16 cellular contexts compared by ENCODE assay signal in the genomic region with DNA sequence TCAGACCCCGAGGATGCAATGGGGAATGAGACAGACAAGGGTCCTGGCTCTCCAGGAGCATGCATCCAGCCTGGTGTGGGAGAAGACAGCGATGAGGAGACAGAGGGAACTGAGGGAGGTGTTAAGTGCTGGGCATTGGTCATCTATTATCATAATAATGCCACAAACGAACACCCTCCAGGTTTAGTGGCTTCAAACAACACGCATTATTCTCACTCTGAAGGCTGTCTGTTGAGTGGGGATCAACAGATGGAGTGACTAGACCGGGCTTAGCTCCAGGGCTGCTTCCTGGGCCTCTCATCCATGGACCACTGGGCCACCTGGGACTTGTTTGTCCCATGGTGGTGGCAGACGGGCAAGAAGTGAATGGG. TPM values are rescaled to one million over a fixed set of nuclear protein-coding genes. Genes with fewer than 3 reads are reported as not detected.
A peak's percentile ranks its signal among the peaks of the same experiment; 100 is the strongest.
DNase-seq lines count a peak whose midpoint lies in the region; ATAC-seq and TF ChIP-seq lines count a peak whose summit lies in the region.
"Had no signal": no experiment of that assay in that cellular context is flagged by ENCODE, and none has a peak within 500 bp of the region (broad histone marks: within the 10 kb centered on the region; RNA-seq: fewer than 3 reads in every experiment).

No MANE protein-coding gene starts in this region.

- H3K18ac ChIP-seq in IMR-90 (ENCODE audit: low read depth, low read length): no peak overlapping the region

- no peak overlapping the region; a peak in 1 of 4 replicates for H4K8ac ChIP-seq in IMR-90 (ENCODE audit: low read depth in 2 of 2, low read length in 2 of 2)

- H3K23ac ChIP-seq in IMR-90 (ENCODE audit: low read depth, low read length): no peak overlapping the region

- H3K79me1 ChIP-seq in IMR-90 (ENCODE audit: low read depth in 1 of 2, low read length in 2 of 2): peaks cover 0 to 12% of the 10 kb centered on the region in 2 experiments; a peak in 1 of 4 replicates

- ATAC-seq in IMR-90 (ENCODE audit: low read depth): no peak
- ATAC-seq in stimulated activated memory B cell treated with anti-CD40 and anti-IgM and Interleukin-4, amounts not matched to agents 10 μg/mL and 1 μg/mL and 100 μg/mL, for 72 hours: no peak
- no peak for ATAC-seq in effector memory CD8-positive, alpha-beta T cell (replicated peaks)
- ATAC-seq: Right ventricle myocardium inferior had no signal

- H2AK9ac ChIP-seq in IMR-90 (replicated peaks; ENCODE audit: low read depth, low read length, poor library complexity): no peak overlapping the region

- H2BK15ac ChIP-seq in IMR-90 (ENCODE audit: low read depth, low read length): 0 out of 3 replicates have a peak overlapping the region, but pooled peaks have one; percentile 22

- H3K4me1 ChIP-seq in IMR-90 (ENCODE audit: control insufficient read depth, insufficient read depth, low read length): peaks cover 21% of the 10 kb centered on the region
- H3K4me1 ChIP-seq in endodermal cell (ENCODE audit: control insufficient read depth, insufficient read depth, low read length): no peaks in the 10 kb centered on the region
- H3K4me1 ChIP-seq in Caco-2: 0 out of 2 replicates have a peak, but pooled peaks cover 3% of the 10 kb centered on the region

- TF ChIP-seq RAD21 in IMR-90 (IDR thresholded peaks at IDR 0.05; ENCODE audit: low read length): no peak

- H3K27ac ChIP-seq in IMR-90 (ENCODE audit: insufficient read depth, low read length) (no peak overlapping the region), endodermal cell (ENCODE audit: low read depth, low read length) (no peak overlapping the region)
- H3K27ac ChIP-seq: HL-60 had no signal

- H4K5ac ChIP-seq in IMR-90 (ENCODE audit: low read depth, low read length): no peak overlapping the region

- H3K4me2 ChIP-seq in IMR-90 (ENCODE audit: low read depth, low read length): no peak overlapping the region

- POLR2A ChIA-PET in IMR-90 (lab: Charles Lee; ENCODE audit: unreplicated experiment) (no interaction called here), Caco-2 (lab: Charles Lee) (no interaction called here)

- dilution Hi-C loops in IMR-90 (cut with HindIII; ENCODE audit: low sequenced_read_pairs, unreplicated experiment): no loop called here

- peak overlapping the region; percentile 87 for H2AK5ac ChIP-seq in IMR-90 (ENCODE audit: low read depth, low read length)

- intact Hi-C loops in IMR-90 (cut with micrococcal nuclease) (loop anchor here (5.0 kb wide), 1 partner anchor 119 kb away; no protein-coding TSS in a partner anchor), Caco-2 (cut with micrococcal nuclease; ENCODE audit: unreplicated experiment) (no loop called here)

- CTCF ChIA-PET in IMR-90 (lab: Yijun Ruan, JAX): no interaction called here
- CTCF ChIA-PET in Caco-2 (lab: Charles Lee): no interaction called here

- 100% methylated on average over 1 of the region's 6 CpGs; no CpG with 5 or more reads in 1 of the 2 experiments for WGBS in IMR-90 (ENCODE audit: extremely low coverage in 2 of 2, insufficient read length in 1 of 2), 2 experiments
- 74 to 79% methylated on average over 5 to 6 of the region's 6 CpGs for WGBS in endodermal cell (ENCODE audit: insufficient coverage in 1 of 2, insufficient read length in 1 of 2), 2 experiments

- peak overlapping the region; percentile 14; the same call in 1 of the 2 replicates for H2BK20ac ChIP-seq in IMR-90 (ENCODE audit: low read depth, low read length)

- no peak overlapping the region for H2AFZ ChIP-seq in IMR-90 (replicated peaks; ENCODE audit: low read length, poor library complexity)

- H3K4me3 ChIP-seq in IMR-90 (ENCODE audit: insufficient read depth, low read depth, low read length) (no peak overlapping the region), endodermal cell (ENCODE audit: low read length) (no peak overlapping the region), Caco-2 (ENCODE audit: low read depth, low read length) (no peak overlapping the region)

- no peak overlapping the region for H3K56ac ChIP-seq in IMR-90 (ENCODE audit: extremely low read depth, insufficient read depth, low read length)

- BruUV-seq in IMR-90 (replicated peaks; lab: Mats Ljungman, UMichigan): no TSS peak
- BruUV-seq in Caco-2 (replicated peaks; lab: Mats Ljungman, UMichigan): no TSS peak

- H3K9me1 ChIP-seq in IMR-90 (ENCODE audit: insufficient read depth, low read length): peaks cover 18% of the 10 kb centered on the region

- H3K27me3 Mint-ChIP-seq in T-helper 1 cell treated with Interleukin-12 subunit alpha and Interleukin-12 subunit beta and Interleukin-4 antibody, amounts not matched to agents 30 μg/mL and 1 μg/mL, for 36 hours (ENCODE audit: low read depth): no peaks in the 10 kb centered on the region
- H3K27me3 Mint-ChIP-seq in endodermal cell (ENCODE audit: insufficient read depth) (peaks cover 5% of the 10 kb centered on the region), Caco-2 (ENCODE audit: insufficient read depth, unreplicated experiment) (peaks cover 4% of the 10 kb centered on the region)
- no peaks in the 10 kb centered on the region for H3K27me3 Mint-ChIP-seq in stimulated activated memory B cell treated with anti-CD40 and anti-IgM and Interleukin-4, amounts not matched to agents 10 μg/mL and 1 μg/mL and 100 μg/mL, for 72 hours
- no peaks in the 10 kb centered on the region for H3K27me3 Mint-ChIP-seq in effector memory CD8-positive, alpha-beta T cell
- H3K27me3 Mint-ChIP-seq: CD4-positive, alpha-beta T cell had no signal

- no peak overlapping the region for H2BK5ac ChIP-seq in IMR-90 (ENCODE audit: low read depth, low read length, poor library complexity, severe bottlenecking)

- H3K27ac Mint-ChIP-seq in T-helper 1 cell treated with Interleukin-12 subunit alpha and Interleukin-12 subunit beta and Interleukin-4 antibody, amounts not matched to agents 30 μg/mL and 1 μg/mL, for 36 hours: peak overlapping the region; percentile 32
- H3K27ac Mint-ChIP-seq in endodermal cell (no peak overlapping the region), Caco-2 (ENCODE audit: unreplicated experiment) (no peak overlapping the region)
- H3K27ac Mint-ChIP-seq in stimulated activated memory B cell treated with anti-CD40 and anti-IgM and Interleukin-4, amounts not matched to agents 10 μg/mL and 1 μg/mL and 100 μg/mL, for 72 hours: peak overlapping the region; percentile 13
- H3K27ac Mint-ChIP-seq in effector memory CD8-positive, alpha-beta T cell: no peak overlapping the region
- H3K27ac Mint-ChIP-seq: CD4-positive, alpha-beta T cell had no signal

- H3K4me3 Mint-ChIP-seq in T-helper 1 cell treated with Interleukin-12 subunit alpha and Interleukin-12 subunit beta and Interleukin-4 antibody, amounts not matched to agents 30 μg/mL and 1 μg/mL, for 36 hours: no peak overlapping the region
- H3K4me3 Mint-ChIP-seq in endodermal cell: no peak overlapping the region
- H3K4me3 Mint-ChIP-seq in stimulated activated memory B cell treated with anti-CD40 and anti-IgM and Interleukin-4, amounts not matched to agents 10 μg/mL and 1 μg/mL and 100 μg/mL, for 72 hours: no peak overlapping the region
- H3K4me3 Mint-ChIP-seq in Caco-2 (ENCODE audit: unreplicated experiment): no peak overlapping the region
- H3K4me3 Mint-ChIP-seq in effector memory CD8-positive, alpha-beta T cell: no peak overlapping the region
- H3K4me3 Mint-ChIP-seq: CD4-positive, alpha-beta T cell had no signal

- H3K14ac ChIP-seq in IMR-90 (replicated peaks; ENCODE audit: low read depth, low read length): peak overlapping the region; percentile 48; the same call in 1 of the 2 replicates

- H4K91ac ChIP-seq in IMR-90 (ENCODE audit: insufficient read depth, low read depth, low read length): peak overlapping the region; percentile 28; the same call in 1 of the 2 replicates

- TF ChIP-seq POLR2A in IMR-90 (IDR thresholded peaks at IDR 0.05; ENCODE audit: low read depth, low read length): no peak

- no peak overlapping the region for H3K9ac ChIP-seq in IMR-90 (ENCODE audit: low read depth, low read length)
- no peak overlapping the region for H3K9ac ChIP-seq in endodermal cell (ENCODE audit: extremely low read depth, low read length, poor library complexity, severe bottlenecking)

- H3K9me3 ChIP-seq in IMR-90 (ENCODE audit: control insufficient read depth, insufficient read depth, low read length) (no peaks in the 10 kb centered on the region), endodermal cell (ENCODE audit: control insufficient read depth, low read length) (no peaks in the 10 kb centered on the region), Caco-2 (no peaks in the 10 kb centered on the region)

- peaks cover 4% of the 10 kb centered on the region for H3K4me1 Mint-ChIP-seq in T-helper 1 cell treated with Interleukin-12 subunit alpha and Interleukin-12 subunit beta and Interleukin-4 antibody, amounts not matched to agents 30 μg/mL and 1 μg/mL, for 36 hours (ENCODE audit: low read depth)
- H3K4me1 Mint-ChIP-seq in endodermal cell (peaks cover 12% of the 10 kb centered on the region), Caco-2 (ENCODE audit: low read depth, unreplicated experiment) (no peaks in the 10 kb centered on the region)
- peaks cover 11% of the 10 kb centered on the region for H3K4me1 Mint-ChIP-seq in stimulated activated memory B cell treated with anti-CD40 and anti-IgM and Interleukin-4, amounts not matched to agents 10 μg/mL and 1 μg/mL and 100 μg/mL, for 72 hours
- H3K4me1 Mint-ChIP-seq in effector memory CD8-positive, alpha-beta T cell (ENCODE audit: low read depth in 2 of 2): peaks cover 0 to 6% of the 10 kb centered on the region in 2 donors

- H3K36me3 ChIP-seq in IMR-90 (ENCODE audit: control insufficient read depth, insufficient read depth, low read length) (no peaks in the 10 kb centered on the region), endodermal cell (ENCODE audit: control insufficient read depth, insufficient read depth, low read length) (no peaks in the 10 kb centered on the region), Caco-2 (ENCODE audit: control insufficient read depth, insufficient read depth, low read length) (no peaks in the 10 kb centered on the region)

- DNase-seq in T-helper 1 cell (no peak), IMR-90 (no peak), endodermal cell (peak; percentile 75), germinal center (ENCODE audit: low spot score) (no peak), Caco-2 (no peak)
- no peak for DNase-seq in effector memory CD8-positive, alpha-beta T cell
- DNase-seq: 8988T; CD4-positive, alpha-beta T cell; EL; NCI-H1436; NCI-H2171 treated with DMSO at 0.1 percent for 48 hours; NCI-H446 treated with DMSO at 0.1 percent for 48 hours had no signal

- no peaks in the 10 kb centered on the region for H3K9me3 Mint-ChIP-seq in T-helper 1 cell treated with Interleukin-12 subunit alpha and Interleukin-12 subunit beta and Interleukin-4 antibody, amounts not matched to agents 30 μg/mL and 1 μg/mL, for 36 hours
- no peaks in the 10 kb centered on the region for H3K9me3 Mint-ChIP-seq in endodermal cell
- H3K9me3 Mint-ChIP-seq in stimulated activated memory B cell treated with anti-CD40 and anti-IgM and Interleukin-4, amounts not matched to agents 10 μg/mL and 1 μg/mL and 100 μg/mL, for 72 hours: no peaks in the 10 kb centered on the region
- no peaks in the 10 kb centered on the region for H3K9me3 Mint-ChIP-seq in Caco-2 (ENCODE audit: unreplicated experiment)
- H3K9me3 Mint-ChIP-seq in effector memory CD8-positive, alpha-beta T cell: no peaks in the 10 kb centered on the region
- H3K9me3 Mint-ChIP-seq: CD4-positive, alpha-beta T cell had no signal

- TF ChIP-seq CTCF in IMR-90 (conservative IDR thresholded peaks at IDR 0.05; ENCODE audit: low read depth, low read length) (no peak), endodermal cell (conservative IDR thresholded peaks at IDR 0.05) (no peak), Caco-2 (IDR thresholded peaks at IDR 0.05; ENCODE audit: insufficient read depth in 1 of 2, low read depth in 1 of 2, low read length in 1 of 2, severe bottlenecking in 1 of 2, unreplicated experiment in 1 of 2) (no peak)

- H3K27me3 ChIP-seq in IMR-90 (ENCODE audit: control insufficient read depth, insufficient read depth, low read length) (peaks cover 6% of the 10 kb centered on the region; the same call in 1 of the 2 replicates), endodermal cell (ENCODE audit: control insufficient read depth, insufficient read depth, low read length, poor library complexity, severe bottlenecking) (no peaks in the 10 kb centered on the region), Caco-2 (replicated peaks; ENCODE audit: control insufficient read depth, insufficient read depth, low read length) (no peaks in the 10 kb centered on the region)

- H2BK120ac ChIP-seq in IMR-90 (ENCODE audit: low read depth, low read length): peak overlapping the region; percentile 75

- in situ Hi-C loops in IMR-90 (cut with MboI; ENCODE audit: low sequenced_read_pairs): no loop called here

- H3K4ac ChIP-seq in IMR-90 (ENCODE audit: low read depth, low read length): peak overlapping the region; percentile 63; the same call in 1 of the 2 replicates

- H4K20me1 ChIP-seq in IMR-90 (ENCODE audit: insufficient read depth, low read length): no peaks in the 10 kb centered on the region

- peaks cover 8% of the 10 kb centered on the region for H3K36me3 Mint-ChIP-seq in T-helper 1 cell treated with Interleukin-12 subunit alpha and Interleukin-12 subunit beta and Interleukin-4 antibody, amounts not matched to agents 30 μg/mL and 1 μg/mL, for 36 hours (ENCODE audit: low read depth)
- H3K36me3 Mint-ChIP-seq in endodermal cell (ENCODE audit: low read depth) (peaks cover 7% of the 10 kb centered on the region), Caco-2 (ENCODE audit: insufficient read depth, unreplicated experiment) (no peaks in the 10 kb centered on the region)
- peaks cover 43% of the 10 kb centered on the region for H3K36me3 Mint-ChIP-seq in stimulated activated memory B cell treated with anti-CD40 and anti-IgM and Interleukin-4, amounts not matched to agents 10 μg/mL and 1 μg/mL and 100 μg/mL, for 72 hours
- no peaks in the 10 kb centered on the region for H3K36me3 Mint-ChIP-seq in effector memory CD8-positive, alpha-beta T cell (ENCODE audit: insufficient read depth)

RNA-seq across cellular contexts. Expression of a gene that starts 48.6 kb away (rescaled TPM):
- 53.6 and 58.6 TPM in 2 replicates for total RNA-seq in IMR-90 (2012; rRNA removed)
- 43.0 and 44.3 TPM in 2 replicates for polyA plus RNA-seq in IMR-90 (2012; rRNA removed)
- 24.6 and 31.4 TPM in 2 replicates for polyA plus RNA-seq in IMR-90 (2012; cell fraction: cytosol; rRNA removed)
- polyA plus RNA-seq in IMR-90 (2012; cell fraction: nucleus; rRNA removed; ENCODE audit: low replicate concordance): 29.3 and 58.8 TPM in 2 replicates
- total RNA-seq in endodermal cell: 100 to 1,000 TPM; 155 to 179 TPM
- 89.4 TPM for polyA plus RNA-seq in endodermal cell (2013, experiment 1 of 2)
- polyA plus RNA-seq in endodermal cell (2013, experiment 2 of 2): 70.5 TPM
- total RNA-seq in Caco-2 (2022): 99.6 and 107 TPM in 2 replicates

Comparison
In these comparisons a context has a peak if more than half of its experiments do, and no peak if none do; other contexts are left out.
1. H3K27ac Mint-ChIP-seq: peak in T-helper 1 cell treated with Interleukin-12 subunit alpha and Interleukin-12 subunit beta and Interleukin-4 antibody, amounts not matched to agents 30 μg/mL and 1 μg/mL, for 36 hours (single experiment) and stimulated activated memory B cell treated with anti-CD40 and anti-IgM and Interleukin-4, amounts not matched to agents 10 μg/mL and 1 μg/mL and 100 μg/mL, for 72 hours (single experiment); none in endodermal cell (single experiment), Caco-2 (single experiment) and effector memory CD8-positive, alpha-beta T cell (0 of 2).